Comparison of ENCODE assay signal across 8 cellular contexts in genomic region chr20:46308258-46309157, GRCh38. TPM values are rescaled to one million over a fixed set of nuclear protein-coding genes. Genes with fewer than 3 reads are reported as not detected.
DNase-seq lines count a peak whose midpoint lies in the region; ATAC-seq and TF ChIP-seq lines count a peak whose summit lies in the region.

A gene with protein sequence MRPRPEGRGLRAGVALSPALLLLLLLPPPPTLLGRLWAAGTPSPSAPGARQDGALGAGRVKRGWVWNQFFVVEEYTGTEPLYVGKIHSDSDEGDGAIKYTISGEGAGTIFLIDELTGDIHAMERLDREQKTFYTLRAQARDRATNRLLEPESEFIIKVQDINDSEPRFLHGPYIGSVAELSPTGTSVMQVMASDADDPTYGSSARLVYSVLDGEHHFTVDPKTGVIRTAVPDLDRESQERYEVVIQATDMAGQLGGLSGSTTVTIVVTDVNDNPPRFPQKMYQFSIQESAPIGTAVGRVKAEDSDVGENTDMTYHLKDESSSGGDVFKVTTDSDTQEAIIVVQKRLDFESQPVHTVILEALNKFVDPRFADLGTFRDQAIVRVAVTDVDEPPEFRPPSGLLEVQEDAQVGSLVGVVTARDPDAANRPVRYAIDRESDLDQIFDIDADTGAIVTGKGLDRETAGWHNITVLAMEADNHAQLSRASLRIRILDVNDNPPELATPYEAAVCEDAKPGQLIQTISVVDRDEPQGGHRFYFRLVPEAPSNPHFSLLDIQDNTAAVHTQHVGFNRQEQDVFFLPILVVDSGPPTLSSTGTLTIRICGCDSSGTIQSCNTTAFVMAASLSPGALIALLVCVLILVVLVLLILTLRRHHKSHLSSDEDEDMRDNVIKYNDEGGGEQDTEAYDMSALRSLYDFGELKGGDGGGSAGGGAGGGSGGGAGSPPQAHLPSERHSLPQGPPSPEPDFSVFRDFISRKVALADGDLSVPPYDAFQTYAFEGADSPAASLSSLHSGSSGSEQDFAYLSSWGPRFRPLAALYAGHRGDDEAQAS (minus strand): TSS chr20:46308498. CDS start chr20:46251294, 57,204 bp downstream.

- peaks cover 43 to 64% of the 10 kb centered on the region in 2 donors for H3K27me3 Mint-ChIP-seq in CD4-positive, alpha-beta memory T cell
- peaks cover 68% of the 10 kb centered on the region for H3K27me3 Mint-ChIP-seq in activated naive CD8-positive, alpha-beta T cell treated with anti-CD3 and anti-CD28 coated beads, Interleukin-2, amount 10 ng/mL, durations not matched to agents 7 days and 5 days

- ATAC-seq in activated naive CD8-positive, alpha-beta T cell treated with anti-CD3 and anti-CD28 coated beads, Interleukin-2, amount 10 ng/mL, durations not matched to agents 7 days and 5 days (ENCODE audit: low read depth), result peak; percentile 43
- ATAC-seq in HG03159 (IDR thresholded peaks at IDR 0.05; ENCODE audit: unreplicated experiment), result no peak
- no peak for ATAC-seq in GM21447 (IDR thresholded peaks at IDR 0.05; ENCODE audit: unreplicated experiment)

- peak within 1 kb of the TSS in 1 of 2 donors; percentile 38 for H3K4me3 ChIP-seq in CD4-positive, alpha-beta memory T cell (ENCODE audit: low read length in 2 of 2)
- H3K4me3 ChIP-seq in HUES48 (ENCODE audit: low read depth, low read length), result peak within 1 kb of the TSS; percentile 67
- peak within 1 kb of the TSS; percentile 51 for H3K4me3 ChIP-seq in cardiac muscle cell

- H3K4me3 Mint-ChIP-seq in CD4-positive, alpha-beta memory T cell, result peak within 1 kb of the TSS; percentile 73 to 86 (median 84)
- peak within 1 kb of the TSS; percentile 56 for H3K4me3 Mint-ChIP-seq in activated naive CD8-positive, alpha-beta T cell treated with anti-CD3 and anti-CD28 coated beads, Interleukin-2, amount 10 ng/mL, durations not matched to agents 7 days and 5 days

- DNase-seq in CD4-positive, alpha-beta memory T cell, result peak; percentile 26 to 48 (median 26)
- peak; percentile 48 for DNase-seq in activated naive CD8-positive, alpha-beta T cell treated with anti-CD3 and anti-CD28 coated beads, Interleukin-2, amount 10 ng/mL, durations not matched to agents 7 days and 5 days
- DNase-seq in cardiac muscle cell (ENCODE audit: low read depth in 1 of 2, low spot score in 1 of 2) (peak; percentile 52 to 70), pons (ENCODE audit: low spot score) (peak; percentile 21)

- CTCF ChIA-PET in CD4-positive, alpha-beta memory T cell (lab: Charles Lee; ENCODE audit: partially characterized antibody), result interaction anchor here (1.0 to 1.3 kb wide), 2 partner anchors 94 to 99 kb away, joined by 3 read pairs; no protein-coding TSS in a partner anchor

- H3K9me3 ChIP-seq in CD4-positive, alpha-beta memory T cell (ENCODE audit: control insufficient read depth in 1 of 2, low read length in 2 of 2), result no peaks in the 10 kb centered on the region
- no peaks in the 10 kb centered on the region for H3K9me3 ChIP-seq in HUES48 (ENCODE audit: control insufficient read depth, insufficient read depth, low read length)
- no peaks in the 10 kb centered on the region for H3K9me3 ChIP-seq in cardiac muscle cell (ENCODE audit: low read depth)

- no peaks in the 10 kb centered on the region for H3K36me3 ChIP-seq in CD4-positive, alpha-beta memory T cell (ENCODE audit: insufficient read depth, low read length)
- H3K36me3 ChIP-seq in HUES48 (ENCODE audit: control insufficient read depth, insufficient read depth, low read length), result no peaks in the 10 kb centered on the region
- H3K36me3 ChIP-seq in cardiac muscle cell, result no peaks in the 10 kb centered on the region

- TF ChIP-seq CTCF in cardiac muscle cell (IDR thresholded peaks at IDR 0.05; ENCODE audit: low read depth, low read length), result peak; percentile 23

- no peak within 1 kb of the TSS for H3K9ac ChIP-seq in HUES48 (ENCODE audit: low read depth, low read length)

- H3K4me1 Mint-ChIP-seq in CD4-positive, alpha-beta memory T cell, result peaks cover 10 to 26% (median 16%) of the 10 kb centered on the region in 4 donors
- H3K4me1 Mint-ChIP-seq in activated naive CD8-positive, alpha-beta T cell treated with anti-CD3 and anti-CD28 coated beads, Interleukin-2, amount 10 ng/mL, durations not matched to agents 7 days and 5 days, result peaks cover 6% of the 10 kb centered on the region

- H3K4me1 ChIP-seq in CD4-positive, alpha-beta memory T cell (ENCODE audit: insufficient read depth, low read length), result peaks cover 17% of the 10 kb centered on the region
- H3K4me1 ChIP-seq in HUES48 (ENCODE audit: control insufficient read depth, insufficient read depth, low read length) (no peaks in the 10 kb centered on the region), cardiac muscle cell (ENCODE audit: low read depth) (no peaks in the 10 kb centered on the region)

- H3K9me3 Mint-ChIP-seq in CD4-positive, alpha-beta memory T cell, result peaks cover 0 to 2% (median 0%) of the 10 kb centered on the region in 8 donors
- no peaks in the 10 kb centered on the region for H3K9me3 Mint-ChIP-seq in activated naive CD8-positive, alpha-beta T cell treated with anti-CD3 and anti-CD28 coated beads, Interleukin-2, amount 10 ng/mL, durations not matched to agents 7 days and 5 days

- no peak within 1 kb of the TSS for H3K27ac ChIP-seq in CD4-positive, alpha-beta memory T cell (ENCODE audit: low read depth, low read length)
- H3K27ac ChIP-seq in HUES48 (ENCODE audit: low read depth, low read length), result no peak within 1 kb of the TSS
- H3K27ac ChIP-seq in cardiac muscle cell, result no peak within 1 kb of the TSS

- intact Hi-C loops in CD4-positive, alpha-beta memory T cell (cut with micrococcal nuclease), result loop anchor here (5.0 kb wide), 4 partner anchors 39 to 286 kb away; no protein-coding TSS in a partner anchor

- H3K27me3 ChIP-seq in CD4-positive, alpha-beta memory T cell (ENCODE audit: insufficient read depth, low read length), result peaks cover 51% of the 10 kb centered on the region
- H3K27me3 ChIP-seq in HUES48 (ENCODE audit: control insufficient read depth, insufficient read depth, low read length) (peaks cover 87% of the 10 kb centered on the region), cardiac muscle cell (peaks cover 99% of the 10 kb centered on the region)

- peak within 1 kb of the TSS in 2 of 7 donors; percentile 8 to 19 for H3K27ac Mint-ChIP-seq in CD4-positive, alpha-beta memory T cell
- no peak within 1 kb of the TSS for H3K27ac Mint-ChIP-seq in activated naive CD8-positive, alpha-beta T cell treated with anti-CD3 and anti-CD28 coated beads, Interleukin-2, amount 10 ng/mL, durations not matched to agents 7 days and 5 days

- no peaks in the 10 kb centered on the region for H3K36me3 Mint-ChIP-seq in CD4-positive, alpha-beta memory T cell
- H3K36me3 Mint-ChIP-seq in activated naive CD8-positive, alpha-beta T cell treated with anti-CD3 and anti-CD28 coated beads, Interleukin-2, amount 10 ng/mL, durations not matched to agents 7 days and 5 days, result no peaks in the 10 kb centered on the region

- POLR2A ChIA-PET in CD4-positive, alpha-beta memory T cell (lab: Charles Lee; ENCODE audit: partially characterized antibody), result interaction anchor here (1.1 to 1.7 kb wide), 2 partner anchors 55 to 98 kb away, joined by 3 to 5 read pairs; partner anchors contain the start of gene ELMO2
- POLR2A ChIA-PET in activated naive CD8-positive, alpha-beta T cell treated with anti-CD3 and anti-CD28 coated beads, Interleukin-2, amount 10 ng/mL, durations not matched to agents 7 days and 5 days (lab: Charles Lee), result no interaction called here

TF ChIP-seq in PFSK-1, 5 proteins besides CTCF, POLR2A, EP300 and RAD21:
- TF ChIP-seq, protein P1, sequence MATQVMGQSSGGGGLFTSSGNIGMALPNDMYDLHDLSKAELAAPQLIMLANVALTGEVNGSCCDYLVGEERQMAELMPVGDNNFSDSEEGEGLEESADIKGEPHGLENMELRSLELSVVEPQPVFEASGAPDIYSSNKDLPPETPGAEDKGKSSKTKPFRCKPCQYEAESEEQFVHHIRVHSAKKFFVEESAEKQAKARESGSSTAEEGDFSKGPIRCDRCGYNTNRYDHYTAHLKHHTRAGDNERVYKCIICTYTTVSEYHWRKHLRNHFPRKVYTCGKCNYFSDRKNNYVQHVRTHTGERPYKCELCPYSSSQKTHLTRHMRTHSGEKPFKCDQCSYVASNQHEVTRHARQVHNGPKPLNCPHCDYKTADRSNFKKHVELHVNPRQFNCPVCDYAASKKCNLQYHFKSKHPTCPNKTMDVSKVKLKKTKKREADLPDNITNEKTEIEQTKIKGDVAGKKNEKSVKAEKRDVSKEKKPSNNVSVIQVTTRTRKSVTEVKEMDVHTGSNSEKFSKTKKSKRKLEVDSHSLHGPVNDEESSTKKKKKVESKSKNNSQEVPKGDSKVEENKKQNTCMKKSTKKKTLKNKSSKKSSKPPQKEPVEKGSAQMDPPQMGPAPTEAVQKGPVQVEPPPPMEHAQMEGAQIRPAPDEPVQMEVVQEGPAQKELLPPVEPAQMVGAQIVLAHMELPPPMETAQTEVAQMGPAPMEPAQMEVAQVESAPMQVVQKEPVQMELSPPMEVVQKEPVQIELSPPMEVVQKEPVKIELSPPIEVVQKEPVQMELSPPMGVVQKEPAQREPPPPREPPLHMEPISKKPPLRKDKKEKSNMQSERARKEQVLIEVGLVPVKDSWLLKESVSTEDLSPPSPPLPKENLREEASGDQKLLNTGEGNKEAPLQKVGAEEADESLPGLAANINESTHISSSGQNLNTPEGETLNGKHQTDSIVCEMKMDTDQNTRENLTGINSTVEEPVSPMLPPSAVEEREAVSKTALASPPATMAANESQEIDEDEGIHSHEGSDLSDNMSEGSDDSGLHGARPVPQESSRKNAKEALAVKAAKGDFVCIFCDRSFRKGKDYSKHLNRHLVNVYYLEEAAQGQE (IDR thresholded peaks at IDR 0.05; ENCODE audit: insufficient read depth in 1 of 2, low read depth in 2 of 2, low read length in 2 of 2), result no peak
- peak; percentile 19 for TF ChIP-seq FOXP2 (optimal IDR thresholded peaks at IDR 0.05; ENCODE audit: borderline replicate concordance, extremely low read depth, extremely low read length, insufficient read depth)

RNA-seq across cellular contexts. Expression of the gene that starts here (rescaled TPM):
- not detected for total RNA-seq in CD4-positive, alpha-beta memory T cell
- polyA plus RNA-seq in CD4-positive, alpha-beta memory T cell, result not detected
- 0.11 TPM for polyA plus RNA-seq in PFSK-1 (2012; ENCODE audit: insufficient read length, low read depth)
- total RNA-seq in activated naive CD8-positive, alpha-beta T cell treated with anti-CD3 and anti-CD28 coated beads, Interleukin-2, amount 10 ng/mL, durations not matched to agents 7 days and 5 days, result not detected
- not detected in 2 replicates for total RNA-seq in cardiac muscle cell
- polyA plus RNA-seq in cardiac muscle cell, result not detected in 2 replicates

Comparison
In these comparisons a context has a peak if more than half of its experiments do, and no peak if none do; other contexts are left out.
1. Peak in DNase-seq in CD4-positive, alpha-beta memory T cell; RNA of the gene not detected or under 1 TPM.
2. Peak in DNase-seq and ATAC-seq in activated naive CD8-positive, alpha-beta T cell treated with anti-CD3 and anti-CD28 coated beads, Interleukin-2, amount 10 ng/mL, durations not matched to agents 7 days and 5 days; RNA of the gene not detected or under 1 TPM.
3. Peak in DNase-seq and H3K4me3 ChIP-seq in cardiac muscle cell; RNA of the gene not detected or under 1 TPM.